ENCODE assay signal across 19 cellular contexts in genomic region chrX:7378406-7378805, GRCh38.
"Had no signal": no experiment of that assay in that cellular context is flagged by ENCODE, and none has a peak within 500 bp of the region (broad histone marks: within the 10 kb centered on the region; RNA-seq: fewer than 3 reads in every experiment).

No MANE protein-coding gene starts in this region.

- H3K4me3 ChIP-seq: left ventricle myocardium inferior, sigmoid colon, stomach had no signal

- H3K9me3 ChIP-seq: left ventricle myocardium inferior, sigmoid colon had no signal

- H3K27me3 ChIP-seq: sigmoid colon, stomach had no signal

- ATAC-seq: activated CD4-positive, alpha-beta T cell treated with anti-CD3 and anti-CD28 coated beads for 36 hours; activated CD8-positive, alpha-beta memory T cell treated with anti-CD3 and anti-CD28 coated beads, Interleukin-2, amount 10 ng/mL, durations not matched to agents 7 days and 5 days; activated T-helper 17 cell treated with anti-CD3 and anti-CD28 coated beads, Interleukin-2, amount 50 U/mL, for 72 hours; stimulated activated effector memory CD8-positive, alpha-beta T cell treated with anti-CD3 and anti-CD28 coated beads, Interleukin-12 subunit alpha, Interleukin-12 subunit beta, amount 100 ng/mL, for 72 hours; WTC11 had no signal

- H3K27ac ChIP-seq: left ventricle myocardium inferior, sigmoid colon, stomach had no signal

- H3K36me3 ChIP-seq: left ventricle myocardium inferior, sigmoid colon, stomach had no signal

- H3K4me1 ChIP-seq: left ventricle myocardium inferior, sigmoid colon, stomach had no signal

- DNase-seq: activated CD4-positive, alpha-beta memory T cell treated with anti-CD3 and anti-CD28 coated beads for 36 hours; activated CD4-positive, alpha-beta T cell treated with anti-CD3 and anti-CD28 coated beads for 36 hours; activated CD8-positive, alpha-beta memory T cell treated with anti-CD3 and anti-CD28 coated beads, Interleukin-2, amount 10 ng/mL, durations not matched to agents 7 days and 5 days; activated naive CD4-positive, alpha-beta T cell; activated naive CD8-positive, alpha-beta T cell treated with anti-CD3 and anti-CD28 coated beads for 36 hours; amniotic stem cell; effector memory CD4-positive, alpha-beta T cell; immature natural killer cell; kidney glomerular epithelial cell; left ventricle myocardium inferior; occipital lobe; posterior cingulate gyrus; sigmoid colon; stimulated activated CD4-positive, alpha-beta T cell treated with anti-CD3 and anti-CD28 coated beads, Interleukin-4, amount 100 ng/mL, for 24 hours; stomach; trophoblast cell had no signal
